15 cellular contexts compared by ENCODE assay signal in the genomic region with DNA sequence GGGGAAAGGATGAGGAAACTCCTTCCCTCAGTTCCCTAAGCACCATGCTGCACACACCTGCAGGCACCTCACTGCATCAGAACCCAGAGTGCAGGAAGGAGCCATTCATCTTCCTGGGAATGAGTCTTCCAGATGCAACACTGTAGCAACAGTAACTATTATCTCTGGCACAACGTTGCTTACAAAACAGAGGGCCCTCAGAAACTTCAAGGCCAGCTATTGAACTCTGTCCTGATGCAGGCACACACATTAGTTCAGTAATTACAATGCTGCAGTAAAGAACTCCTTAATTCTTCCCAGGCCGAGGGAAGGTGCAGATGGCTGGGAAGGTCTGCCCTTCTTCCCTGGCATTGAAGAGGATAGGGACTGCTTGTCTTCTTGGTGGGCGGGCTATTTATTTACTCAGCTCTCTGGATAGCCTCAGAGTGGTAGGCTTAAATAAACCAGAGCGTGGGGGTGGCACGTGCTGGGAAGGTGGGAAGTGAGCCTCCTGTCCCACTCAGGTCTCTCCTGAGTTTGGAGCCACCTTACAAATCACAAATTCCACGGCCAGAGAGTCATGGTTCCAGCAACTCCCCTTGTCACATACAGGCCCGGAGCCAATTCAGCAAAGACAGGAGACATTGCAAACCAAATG.
"Had no signal": no experiment of that assay in that cellular context is flagged by ENCODE, and none has a peak within 500 bp of the region (broad histone marks: within the 10 kb centered on the region; RNA-seq: fewer than 3 reads in every experiment).

No MANE protein-coding gene starts in this region.

- H3K4me3 ChIP-seq: ascending aorta, dorsolateral prefrontal cortex, right atrium auricular region had no signal

- H3K9me3 ChIP-seq: ascending aorta, right atrium auricular region had no signal

- DNase-seq: activated CD4-positive, alpha-beta T cell treated with anti-CD3 and anti-CD28 coated beads, Interleukin-2, amount 50 U/mL, for 48 hours; activated CD8-positive, alpha-beta memory T cell treated with anti-CD3 and anti-CD28 coated beads, Interleukin-2, amount 10 ng/mL, durations not matched to agents 7 days and 5 days; activated naive CD4-positive, alpha-beta T cell treated with anti-CD3 and anti-CD28 coated beads for 36 hours; activated naive CD8-positive, alpha-beta T cell treated with anti-CD3 and anti-CD28 coated beads, Interleukin-2, amount 50 U/mL, for 24 hours; activated T-cell treated with anti-CD3 and anti-CD28 coated beads, Interleukin-2, amount 50 U/mL, for 1 hour; dorsolateral prefrontal cortex; foreskin melanocyte; nucleus accumbens; small intestine; stimulated activated CD4-positive, alpha-beta T cell treated with anti-CD3 and anti-CD28 coated beads, Interleukin-4, amount 100 ng/mL, for 4 hours; stimulated activated CD8-positive, alpha-beta memory T cell treated with anti-CD3 and anti-CD28 coated beads, Interleukin-4, amount 100 ng/mL, for 48 hours; stimulated activated naive CD4-positive, alpha-beta T cell treated with Interleukin-2 at 50 U/mL for 16 hours had no signal

- H3K36me3 ChIP-seq: ascending aorta, right atrium auricular region had no signal

- H3K27me3 ChIP-seq: ascending aorta, dorsolateral prefrontal cortex, right atrium auricular region had no signal

- H3K27ac ChIP-seq: ascending aorta, dorsolateral prefrontal cortex, right atrium auricular region, VCaP had no signal

- FAIRE-seq: small intestine had no signal
